20 cellular contexts compared by ENCODE assay signal in genomic region chr6:168960557-168960956, GRCh38.
"Had no signal": no experiment of that assay in that cellular context is flagged by ENCODE, and none has a peak within 500 bp of the region (broad histone marks: within the 10 kb centered on the region; RNA-seq: fewer than 3 reads in every experiment).

No MANE protein-coding gene starts in this region.

- H3K9me3 ChIP-seq: ovary, suprapubic skin, thyroid gland had no signal

- H3K27ac ChIP-seq: dorsolateral prefrontal cortex, ovary, skin epidermis, suprapubic skin, thyroid gland had no signal

- H3K4me3 Mint-ChIP-seq: naive thymus-derived CD4-positive, alpha-beta T cell; neural crest cell; type B pancreatic cell had no signal

- DNase-seq: central memory CD4-positive, alpha-beta T cell; cortex of kidney; dorsolateral prefrontal cortex; effector CD8-positive, alpha-beta T cell; kidney; left colon; mammary epithelial cell; naive thymus-derived CD4-positive, alpha-beta T cell; nucleus accumbens; ovary; retina; stimulated activated CD4-positive, alpha-beta T cell treated with anti-CD3 and anti-CD28 coated beads, Interleukin-12 subunit alpha, Interleukin-12 subunit beta, amount 100 ng/mL, for 4 hours; stimulated activated naive CD4-positive, alpha-beta T cell; thyroid gland had no signal

- H3K4me3 ChIP-seq: ovary, skin epidermis, suprapubic skin, thyroid gland had no signal

- H3K27me3 ChIP-seq: dorsolateral prefrontal cortex, ovary, suprapubic skin, thyroid gland had no signal

- H3K9me3 Mint-ChIP-seq: type B pancreatic cell had no signal

- H3K36me3 ChIP-seq: ovary, suprapubic skin, thyroid gland had no signal

- H3K36me3 Mint-ChIP-seq: naive thymus-derived CD4-positive, alpha-beta T cell; type B pancreatic cell had no signal

- H3K27ac Mint-ChIP-seq: naive thymus-derived CD4-positive, alpha-beta T cell; progenitor cell of endocrine pancreas; type B pancreatic cell had no signal

- ATAC-seq: left colon; naive thymus-derived CD4-positive, alpha-beta T cell; sciatic nerve had no signal

- H3K4me1 ChIP-seq: suprapubic skin, thyroid gland had no signal

- H3K4me1 Mint-ChIP-seq: naive thymus-derived CD4-positive, alpha-beta T cell had no signal
